In genomic region chr9:121322737-121323448, GRCh38 we compare ENCODE assay signal across 9 cellular contexts. TPM values are rescaled to one million over a fixed set of nuclear protein-coding genes. Genes with fewer than 3 reads are reported as not detected.
DNase-seq lines count a peak whose midpoint lies in the region; ATAC-seq and TF ChIP-seq lines count a peak whose summit lies in the region.
"Had no signal": no experiment of that assay in that cellular context is flagged by ENCODE, and none has a peak within 500 bp of the region (broad histone marks: within the 10 kb centered on the region; RNA-seq: fewer than 3 reads in every experiment).

No MANE protein-coding gene starts in this region.

- no peak overlapping the region for H3K4me3 ChIP-seq in HCT116 (replicated peaks in 1 of 2; ENCODE audit: low read depth in 1 of 2, low read length in 2 of 2)
- no peak overlapping the region for H3K4me3 ChIP-seq in hepatocyte
- no peak overlapping the region for H3K4me3 ChIP-seq in smooth muscle cell
- H3K4me3 ChIP-seq in CD8-positive, alpha-beta T cell (ENCODE audit: low read depth, low read length), result no peak overlapping the region

- H3K4me3 Mint-ChIP-seq in T-helper 17 cell, result no peak overlapping the region
- H3K4me3 Mint-ChIP-seq in CD8-positive, alpha-beta T cell, result no peak overlapping the region

- peaks cover 23 to 41% of the 10 kb centered on the region in 2 experiments for H3K4me1 ChIP-seq in HCT116 (ENCODE audit: control insufficient read depth in 1 of 2, insufficient read depth in 2 of 2, low read length in 2 of 2)
- peaks cover 10% of the 10 kb centered on the region for H3K4me1 ChIP-seq in hepatocyte (ENCODE audit: insufficient read depth)
- H3K4me1 ChIP-seq in smooth muscle cell (ENCODE audit: low read depth), result no peaks in the 10 kb centered on the region
- H3K4me1 ChIP-seq in CD8-positive, alpha-beta T cell (ENCODE audit: insufficient read depth, low read length), result peaks cover 7% of the 10 kb centered on the region

- H3K79me2 ChIP-seq in HCT116 (ENCODE audit: insufficient read depth, low read length) (no peaks in the 10 kb centered on the region), hepatocyte (no peaks in the 10 kb centered on the region), smooth muscle cell (ENCODE audit: low read depth) (no peaks in the 10 kb centered on the region)

- no peaks in the 10 kb centered on the region for H3K27me3 ChIP-seq in HCT116 (ENCODE audit: insufficient read depth, low read length)
- no peaks in the 10 kb centered on the region for H3K27me3 ChIP-seq in hepatocyte
- no peaks in the 10 kb centered on the region for H3K27me3 ChIP-seq in smooth muscle cell (ENCODE audit: low read depth)
- no peaks in the 10 kb centered on the region for H3K27me3 ChIP-seq in CD8-positive, alpha-beta T cell (ENCODE audit: insufficient read depth, low read length)

- H3K27me3 Mint-ChIP-seq in T-helper 17 cell, result no peaks in the 10 kb centered on the region
- no peaks in the 10 kb centered on the region for H3K27me3 Mint-ChIP-seq in CD8-positive, alpha-beta T cell (ENCODE audit: low read depth)

- H3K27ac ChIP-seq in HCT116 (ENCODE audit: low read depth, low read length), result no peak overlapping the region
- H3K27ac ChIP-seq in hepatocyte, result peak overlapping the region; percentile 75
- peak overlapping the region; percentile 90 for H3K27ac ChIP-seq in smooth muscle cell (ENCODE audit: low read depth)
- no peak overlapping the region for H3K27ac ChIP-seq in CD8-positive, alpha-beta T cell (ENCODE audit: low read depth, low read length)

- H3K9me2 ChIP-seq in HCT116 (ENCODE audit: insufficient read depth) (no peaks in the 10 kb centered on the region), hepatocyte (replicated peaks; ENCODE audit: insufficient read depth) (no peaks in the 10 kb centered on the region)

- H3K4me1 Mint-ChIP-seq in T-helper 17 cell, result peaks cover 15% of the 10 kb centered on the region
- H3K4me1 Mint-ChIP-seq in CD8-positive, alpha-beta T cell (ENCODE audit: low read depth), result peaks cover 21% of the 10 kb centered on the region

- H3K36me3 Mint-ChIP-seq in T-helper 17 cell (ENCODE audit: low read depth), result no peaks in the 10 kb centered on the region
- peaks cover 10% of the 10 kb centered on the region for H3K36me3 Mint-ChIP-seq in CD8-positive, alpha-beta T cell

- ATAC-seq in HCT116 (no peak), T-helper 17 cell (no peak), HG02885 (IDR thresholded peaks at IDR 0.05; ENCODE audit: poor library complexity, unreplicated experiment) (no peak)
- ATAC-seq in CD8-positive, alpha-beta T cell, result no peak

- peaks cover 6% of the 10 kb centered on the region for H3F3A ChIP-seq in smooth muscle cell (ENCODE audit: low read depth)

- H3K4me2 ChIP-seq in HCT116 (ENCODE audit: low read length), result peak overlapping the region; percentile 57
- H3K4me2 ChIP-seq in hepatocyte, result no peak overlapping the region
- no peak overlapping the region for H3K4me2 ChIP-seq in smooth muscle cell

- no peaks in the 10 kb centered on the region for H3K9me3 Mint-ChIP-seq in CD8-positive, alpha-beta T cell

- CTCF ChIA-PET in HCT116 (lab: Charles Lee), result no interaction called here
- CTCF ChIA-PET in CD8-positive, alpha-beta T cell (lab: Charles Lee), result interaction anchor here (6.5 to 11.7 kb wide), 2 partner anchors 56 to 83 kb away, joined by 183 to 382 read pairs; no protein-coding TSS in a partner anchor

- 0 out of 4 replicates have a peak, but pooled peaks cover 2 to 6% of the 10 kb centered on the region in 2 experiments for H3K36me3 ChIP-seq in HCT116 (ENCODE audit: control insufficient read depth in 1 of 2, insufficient read depth in 2 of 2, low read length in 2 of 2)
- H3K36me3 ChIP-seq in hepatocyte (replicated peaks; ENCODE audit: insufficient read depth, low read depth), result peaks cover 3% of the 10 kb centered on the region
- peaks cover 6% of the 10 kb centered on the region for H3K36me3 ChIP-seq in smooth muscle cell (ENCODE audit: low read depth)
- no peaks in the 10 kb centered on the region for H3K36me3 ChIP-seq in CD8-positive, alpha-beta T cell (ENCODE audit: insufficient read depth, low read length)

- BruUV-seq in HCT116 (replicated peaks; lab: Mats Ljungman, UMichigan), result no TSS peak

- H3K9ac ChIP-seq in HCT116 (ENCODE audit: low read length) (no peak overlapping the region), smooth muscle cell (ENCODE audit: low read depth) (peak overlapping the region; percentile 81)

- H3K27ac Mint-ChIP-seq in T-helper 17 cell, result peak overlapping the region; percentile 14
- H3K27ac Mint-ChIP-seq in CD8-positive, alpha-beta T cell, result no peak overlapping the region

- RAD21 ChIA-PET in HCT116 (lab: Charles Lee; ENCODE audit: low non-redundant PET in 1 of 2, low total read pairs in 2 of 2, uncharacterized antibody in 2 of 2, unreplicated experiment in 2 of 2), result no interaction called here

- H3K9me3 ChIP-seq in HCT116 (ENCODE audit: control insufficient read depth in 1 of 2, insufficient read depth in 1 of 2, low read depth in 1 of 2, low read length in 2 of 2), result no peaks in the 10 kb centered on the region
- H3K9me3 ChIP-seq in T-helper 17 cell (ENCODE audit: control insufficient read depth, low read length, poor library complexity, severe bottlenecking), result no peaks in the 10 kb centered on the region
- H3K9me3 ChIP-seq in hepatocyte (ENCODE audit: low read depth), result no peaks in the 10 kb centered on the region
- no peaks in the 10 kb centered on the region for H3K9me3 ChIP-seq in smooth muscle cell (replicated peaks; ENCODE audit: low read depth)
- no peaks in the 10 kb centered on the region for H3K9me3 ChIP-seq in CD8-positive, alpha-beta T cell (ENCODE audit: low read length)

- WGBS in hepatocyte (ENCODE audit: low lambda C conversion rate, missing lambda C conversion rate), result 92% methylated on average over 9 of the region's 10 CpGs
- 95% methylated on average over 10 of the region's 10 CpGs for WGBS in smooth muscle cell (ENCODE audit: low lambda C conversion rate)

- H2AFZ ChIP-seq in HCT116 (ENCODE audit: low read depth, low read length, poor library complexity, severe bottlenecking) (no peak overlapping the region), hepatocyte (no peak overlapping the region), smooth muscle cell (ENCODE audit: low read depth) (no peak overlapping the region)

- TF ChIP-seq CTCF in HCT116 (IDR thresholded peaks at IDR 0.05 in 2 of 3, conservative IDR thresholded peaks at IDR 0.05 in 1 of 3; ENCODE audit: borderline replicate concordance in 1 of 3, insufficient read depth in 1 of 3, low read depth in 2 of 3, low read length in 2 of 3), result no peak
- TF ChIP-seq CTCF in hepatocyte (IDR thresholded peaks at IDR 0.05; ENCODE audit: poor library complexity), result no peak
- TF ChIP-seq CTCF in smooth muscle cell (IDR thresholded peaks at IDR 0.05; ENCODE audit: borderline replicate concordance, insufficient read depth, poor library complexity, severe bottlenecking), result no peak
- TF ChIP-seq CTCF in CD8-positive, alpha-beta T cell (IDR thresholded peaks at IDR 0.05), result no peak

- no peak for TF ChIP-seq POLR2A in HCT116 (IDR thresholded peaks at IDR 0.05; ENCODE audit: borderline replicate concordance, extremely low read depth, insufficient read depth, insufficient read length)

- POLR2A ChIA-PET in HCT116 (lab: Charles Lee), result no interaction called here
- POLR2A ChIA-PET in CD8-positive, alpha-beta T cell (lab: Charles Lee), result no interaction called here

- DNase-seq in HCT116 (ENCODE audit: low read depth, low spot score) (no peak), T-helper 17 cell (no peak), hepatocyte (ENCODE audit: low spot score) (no peak), smooth muscle cell (lab: John Stamatoyannopoulos, UW; ENCODE audit: unreplicated experiment) (no peak), GM19240 (ENCODE audit: insufficient read length, low spot score) (no peak), NCI-H1417 (lab: John Stamatoyannopoulos, UW) (no peak)
- DNase-seq in CD8-positive, alpha-beta T cell, result no peak
- DNase-seq: NCI-H748 treated with DMSO at 0.1 percent for 48 hours had no signal

- no peak for TF ChIP-seq RAD21 in HCT116 (IDR thresholded peaks at IDR 0.05; ENCODE audit: low read depth)

- intact Hi-C loops in HCT116 (cut with micrococcal nuclease), result no loop called here
- intact Hi-C loops in CD8-positive, alpha-beta T cell (cut with DNase I, micrococcal nuclease), result no loop called here

- H4K20me1 ChIP-seq in HCT116 (ENCODE audit: insufficient read depth), result no peaks in the 10 kb centered on the region
- H4K20me1 ChIP-seq in hepatocyte (ENCODE audit: insufficient read depth, poor library complexity, severe bottlenecking), result no peaks in the 10 kb centered on the region
- peaks cover 16% of the 10 kb centered on the region for H4K20me1 ChIP-seq in smooth muscle cell (ENCODE audit: low read depth)

TF ChIP-seq in HCT116, 20 proteins besides CTCF, POLR2A, EP300 and RAD21 (continues in another document):
- TF ChIP-seq SIN3A (IDR thresholded peaks at IDR 0.05; ENCODE audit: low read depth), result no peak
- no peak for TF ChIP-seq EGR1 (IDR thresholded peaks at IDR 0.05; ENCODE audit: low read depth)
- TF ChIP-seq JUND (IDR thresholded peaks at IDR 0.05), result no peak
- no peak for TF ChIP-seq FOSL1 (IDR thresholded peaks at IDR 0.05; ENCODE audit: low read depth)

RNA-seq across cellular contexts. Expression of gene STOM, which starts 47.2 kb away (rescaled TPM):
- 22.4 TPM for total RNA-seq in HCT116 (2021; ENCODE audit: unreplicated experiment)
- 13.6 and 16.1 TPM in 2 replicates for polyA plus RNA-seq in HCT116 (2012)
- 100 to 1,000 TPM in 1 of 2 donors, 10 to 100 TPM in 1; 77.9 to 115 TPM for total RNA-seq in T-helper 17 cell
- total RNA-seq in hepatocyte, result 130 and 156 TPM in 2 replicates
- 85.5 and 93.7 TPM in 2 replicates for polyA plus RNA-seq in hepatocyte
- total RNA-seq in smooth muscle cell, result 171 and 187 TPM in 2 replicates
- 105 and 136 TPM in 2 replicates for polyA plus RNA-seq in smooth muscle cell
- 10 to 100 TPM; 47.4 to 48.2 TPM for total RNA-seq in CD8-positive, alpha-beta T cell

RNA-seq across cellular contexts. Expression of gene GSN, which starts 54.9 kb away (rescaled TPM):
- total RNA-seq in HCT116 (2021; ENCODE audit: unreplicated experiment) (71.3 TPM), T-helper 17 cell (10 to 100 TPM in 1 of 2 donors, 1 to 10 TPM in 1; 5.4 to 29.6 TPM), hepatocyte (369 and 396 TPM in 2 replicates), smooth muscle cell (337 and 430 TPM in 2 replicates)
- 148 and 181 TPM in 2 replicates for polyA plus RNA-seq in HCT116 (2012)
- polyA plus RNA-seq in hepatocyte (321 and 404 TPM in 2 replicates), smooth muscle cell (529 and 685 TPM in 2 replicates)
- 1 to 10 TPM; 1.7 to 3.2 TPM for total RNA-seq in CD8-positive, alpha-beta T cell

Comparison
In these comparisons a context has a peak if more than half of its experiments do, and no peak if none do; other contexts are left out.
1. H3K27ac ChIP-seq: peak in hepatocyte (single experiment) and smooth muscle cell (single experiment); none in HCT116 (single experiment) and CD8-positive, alpha-beta T cell (single experiment).